In the genomic region with DNA sequence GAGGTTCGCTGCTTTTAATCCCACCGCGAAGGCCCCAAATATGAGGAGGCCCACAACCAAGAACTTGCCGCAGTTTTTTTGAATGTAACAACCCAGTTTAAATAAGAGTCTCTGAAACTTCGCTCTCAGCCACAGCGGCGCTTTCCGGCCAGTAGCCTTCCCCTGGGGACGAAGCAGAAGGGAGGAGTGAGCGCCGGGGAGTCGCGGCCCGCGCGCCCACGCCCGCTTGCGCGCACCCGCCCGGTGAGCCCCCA, we compare ENCODE assay signal across 8 cellular contexts. TPM values are rescaled to one million over a fixed set of nuclear protein-coding genes. Genes with fewer than 3 reads are reported as not detected.
DNase-seq lines count a peak whose midpoint lies in the region; ATAC-seq and TF ChIP-seq lines count a peak whose summit lies in the region.

No MANE protein-coding gene starts in this region.

- peak overlapping the region; percentile 98 to 99 (median 98) for H3K4me3 Mint-ChIP-seq in nephron

- no peak for TF ChIP-seq POLR2A in esophagus squamous epithelium (IDR thresholded peaks at IDR 0.05)

- TF ChIP-seq CTCF in esophagus squamous epithelium (IDR thresholded peaks at IDR 0.05) (no peak), nephron (IDR thresholded peaks at IDR 0.05; ENCODE audit: unreplicated experiment in 3 of 3) (no peak)

- H3K27me3 ChIP-seq in esophagus squamous epithelium: peaks cover 0 to 5% (median 0%) of the 10 kb centered on the region in 4 donors

- peak overlapping the region; percentile 84 to 93 (median 87) for H3K4me3 ChIP-seq in esophagus squamous epithelium

- H3K4me1 Mint-ChIP-seq in nephron: peaks cover 39% of the 10 kb centered on the region

- peaks cover 5 to 51% (median 11%) of the 10 kb centered on the region in 3 donors for H3K4me1 ChIP-seq in esophagus squamous epithelium

- no peaks in the 10 kb centered on the region for H3K27me3 Mint-ChIP-seq in nephron (ENCODE audit: low read depth)

- peaks cover 10% of the 10 kb centered on the region for H3K36me3 Mint-ChIP-seq in nephron (ENCODE audit: low read depth)

- H3K27ac ChIP-seq in esophagus squamous epithelium: peak overlapping the region; percentile 85 to 97 (median 94)

- peak; percentile 9 for ATAC-seq in HG03045 (IDR thresholded peaks at IDR 0.05; ENCODE audit: unreplicated experiment)

- no peaks in the 10 kb centered on the region for H3K9me3 ChIP-seq in esophagus squamous epithelium

- intact Hi-C loops in esophagus squamous epithelium (cut with DNase I): no loop called here

- no peaks in the 10 kb centered on the region for H3K9me3 Mint-ChIP-seq in nephron

- DNase-seq in SKM-1 treated with dmso at 0.1 percent for 144 hours (lab: John Stamatoyannopoulos, UW; ENCODE audit: unreplicated experiment): peak; percentile 14
- no peak for DNase-seq in SKM-1 (lab: John Stamatoyannopoulos, UW; ENCODE audit: unreplicated experiment)
- peak; percentile 5 for DNase-seq in T-helper 9 cell
- DNase-seq in esophagus squamous epithelium (lab: John Stamatoyannopoulos, UW): no peak
- DNase-seq in NCI-H146 (lab: John Stamatoyannopoulos, UW): no peak
- DNase-seq in NCI-H146 treated with DMSO at 0.1 percent for 48 hours (lab: John Stamatoyannopoulos, UW; ENCODE audit: unreplicated experiment): no peak

- WGBS in esophagus squamous epithelium, 2 donors: 0% methylated on average over 6 of the region's 22 CpGs; no CpG with 5 or more reads in 1 of the 2 donors

- peak overlapping the region; percentile 92 to 99 (median 98) for H3K27ac Mint-ChIP-seq in nephron

- no peaks in the 10 kb centered on the region for H3K36me3 ChIP-seq in esophagus squamous epithelium

RNA-seq across cellular contexts. Expression of a gene that starts 10.4 kb away (rescaled TPM):
- 10 to 100 TPM in 1 of 4 donors, 1 to 10 TPM in 3; 1.9 to 11.6 (median 3.5) TPM for total RNA-seq in esophagus squamous epithelium

Comparison
In these comparisons a context has a peak if more than half of its experiments do, and no peak if none do; other contexts are left out.
1. DNase-seq: peak in SKM-1 treated with dmso at 0.1 percent for 144 hours (single experiment) and T-helper 9 cell (single experiment); none in SKM-1 (single experiment), esophagus squamous epithelium (single experiment), NCI-H146 (single experiment) and NCI-H146 treated with DMSO at 0.1 percent for 48 hours (single experiment).